ENCODE assay signal across 8 cellular contexts in the genomic region with DNA sequence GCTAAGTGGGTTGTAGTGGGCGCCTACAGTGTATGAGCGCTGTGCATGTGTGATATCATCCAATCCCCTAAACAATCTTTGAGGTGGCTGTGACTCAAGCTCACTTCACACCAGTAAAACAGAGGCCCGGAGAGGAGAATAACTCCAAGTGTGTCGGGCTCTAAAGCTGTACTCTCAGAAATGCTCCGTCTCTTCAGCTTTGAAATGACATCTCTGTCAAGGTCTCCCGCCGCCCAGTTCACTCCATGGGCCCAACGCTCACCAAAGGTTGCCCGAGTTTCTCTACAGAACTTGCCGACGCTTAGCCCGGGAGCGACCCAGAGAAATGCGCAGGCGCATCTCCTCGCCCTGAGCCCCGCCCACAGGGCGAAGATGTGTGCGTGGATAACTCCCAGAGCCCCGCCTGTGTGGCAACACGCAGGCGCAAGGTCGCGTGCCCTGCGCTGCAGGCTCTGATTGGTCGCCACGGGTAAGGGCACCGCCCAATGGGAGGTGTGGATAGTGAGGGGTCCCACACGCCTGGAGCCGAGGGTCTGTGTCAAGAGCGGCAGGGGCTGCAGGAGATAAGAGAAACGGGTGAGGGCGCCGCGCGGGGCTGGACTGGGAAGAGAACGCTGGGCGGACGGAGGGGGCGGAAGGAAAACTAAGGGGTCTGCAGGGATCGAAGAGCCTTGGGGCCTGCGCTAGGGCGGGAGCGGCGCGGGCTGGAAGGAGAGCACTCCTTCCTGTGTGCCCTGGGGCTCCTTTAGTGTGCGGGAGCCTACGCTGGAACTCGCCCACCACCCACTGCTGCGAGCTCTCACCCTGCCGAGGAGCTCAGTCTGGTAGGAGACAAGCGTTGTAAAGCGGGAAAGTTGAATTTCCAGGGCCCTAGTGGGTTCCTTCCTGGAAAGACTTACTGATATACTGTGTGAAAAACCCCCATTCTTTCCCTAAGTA. TPM values are rescaled to one million over a fixed set of nuclear protein-coding genes. Genes with fewer than 3 reads are reported as not detected.
DNase-seq lines count a peak whose midpoint lies in the region; ATAC-seq and TF ChIP-seq lines count a peak whose summit lies in the region.

Gene ZNF526, plus strand, starts transcription at position 501 of the 939 bp plus-strand sequence. CDS start 4,092 bp downstream, outside the sequence.

- H3K27me3 Mint-ChIP-seq in T-helper 1 cell treated with Interleukin-12 subunit alpha and Interleukin-12 subunit beta and Interleukin-4 antibody, amounts not matched to agents 30 μg/mL and 1 μg/mL, for 36 hours (ENCODE audit: low read depth): no peaks in the 10 kb centered on the region

- peaks cover 13% of the 10 kb centered on the region for H3K36me3 ChIP-seq in upper lobe of right lung

- TF ChIP-seq CTCF in upper lobe of right lung (IDR thresholded peaks at IDR 0.05): no peak

- H3K4me1 Mint-ChIP-seq in T-helper 1 cell treated with Interleukin-12 subunit alpha and Interleukin-12 subunit beta and Interleukin-4 antibody, amounts not matched to agents 30 μg/mL and 1 μg/mL, for 36 hours (ENCODE audit: low read depth): peaks cover 46% of the 10 kb centered on the region

- H3K9me3 Mint-ChIP-seq in T-helper 1 cell treated with Interleukin-12 subunit alpha and Interleukin-12 subunit beta and Interleukin-4 antibody, amounts not matched to agents 30 μg/mL and 1 μg/mL, for 36 hours: no peaks in the 10 kb centered on the region

- H3K9me3 ChIP-seq in upper lobe of right lung: no peaks in the 10 kb centered on the region

- peak; percentile 95 for DNase-seq in NCI-H1694 treated with DMSO at 0.1 percent for 48 hours (lab: John Stamatoyannopoulos, UW)
- peak; percentile 95 for DNase-seq in amniotic stem cell (lab: John Stamatoyannopoulos, UW)
- DNase-seq in left cardiac atrium: peak; percentile 98
- peak; percentile 99 for DNase-seq in posterior vena cava (ENCODE audit: low spot score)
- peak; percentile 98 for DNase-seq in upper lobe of right lung

- peak within 1 kb of the TSS; percentile 95 for H3K27ac Mint-ChIP-seq in T-helper 1 cell treated with Interleukin-12 subunit alpha and Interleukin-12 subunit beta and Interleukin-4 antibody, amounts not matched to agents 30 μg/mL and 1 μg/mL, for 36 hours

- H3K4me1 ChIP-seq in upper lobe of right lung: peaks cover 34% of the 10 kb centered on the region

- no peaks in the 10 kb centered on the region for H3K27me3 ChIP-seq in upper lobe of right lung

- H3K36me3 Mint-ChIP-seq in T-helper 1 cell treated with Interleukin-12 subunit alpha and Interleukin-12 subunit beta and Interleukin-4 antibody, amounts not matched to agents 30 μg/mL and 1 μg/mL, for 36 hours (ENCODE audit: low read depth): peaks cover 26% of the 10 kb centered on the region

- intact Hi-C loops in left cardiac atrium (cut with DNase I) (no loop called here), posterior vena cava (cut with DNase I) (no loop called here), upper lobe of right lung (cut with DNase I) (no loop called here)

- ATAC-seq in HG02885 (IDR thresholded peaks at IDR 0.05; ENCODE audit: poor library complexity, unreplicated experiment) (peak; percentile 84), left cardiac atrium (peak; percentile 93 to 94), upper lobe of right lung (peak; percentile 93)

- peak within 1 kb of the TSS; percentile 100 for H3K4me3 Mint-ChIP-seq in T-helper 1 cell treated with Interleukin-12 subunit alpha and Interleukin-12 subunit beta and Interleukin-4 antibody, amounts not matched to agents 30 μg/mL and 1 μg/mL, for 36 hours

- H3K27ac ChIP-seq in upper lobe of right lung: peak within 1 kb of the TSS; percentile 72

- TF ChIP-seq POLR2A in GM15510 (IDR thresholded peaks at IDR 0.05; ENCODE audit: borderline replicate concordance, extremely low read depth, insufficient read length): peak; percentile 87

- H3K4me3 ChIP-seq in upper lobe of right lung: peak within 1 kb of the TSS; percentile 76

RNA-seq across cellular contexts. Expression of gene ZNF526, which starts in this region (rescaled TPM):
- total RNA-seq in left cardiac atrium (1 to 10 TPM; 5.1 to 6.6 TPM), posterior vena cava (1 to 10 TPM; 8.2 to 8.7 TPM), upper lobe of right lung (9.6 TPM)

Comparison
In these comparisons a context has a peak if more than half of its experiments do, and no peak if none do; other contexts are left out.
1. Peak in every context shown above with its lines: DNase-seq, ATAC-seq, H3K4me3 ChIP-seq and H3K27ac ChIP-seq.